8 cellular contexts compared by ENCODE assay signal in genomic region chr12:48853228-48853688, GRCh38. TPM values are rescaled to one million over a fixed set of nuclear protein-coding genes. Genes with fewer than 3 reads are reported as not detected.
DNase-seq lines count a peak whose midpoint lies in the region; ATAC-seq and TF ChIP-seq lines count a peak whose summit lies in the region.

No MANE protein-coding gene starts in this region.

- H3K36me3 ChIP-seq in duodenal mucosa (ENCODE audit: control insufficient read depth in 1 of 2, insufficient read depth in 2 of 2, low read length in 2 of 2) (peaks cover 0 to 8% of the 10 kb centered on the region in 2 donors), lower lobe of right lung (peaks cover 19% of the 10 kb centered on the region)

- peak overlapping the region in 1 of 2 donors; percentile 56 for H3K9ac ChIP-seq in duodenal mucosa (ENCODE audit: low read depth in 1 of 2, low read length in 2 of 2)

- H3K4me3 ChIP-seq in HL-60 (replicated peaks; ENCODE audit: insufficient read depth, low read length): peak overlapping the region; percentile 93; the same call in 1 of the 2 replicates
- peak overlapping the region; percentile 83 to 96 for H3K4me3 ChIP-seq in duodenal mucosa (ENCODE audit: low read depth in 1 of 2, low read length in 2 of 2)
- H3K4me3 ChIP-seq in lower lobe of right lung: peak overlapping the region; percentile 74

- H3K36me3 Mint-ChIP-seq in activated CD4-positive, alpha-beta memory T cell treated with anti-CD3 and anti-CD28 coated beads for 36 hours: peaks cover 12% of the 10 kb centered on the region

- peaks cover 18 to 20% of the 10 kb centered on the region in 2 donors for H3K4me1 ChIP-seq in duodenal mucosa (ENCODE audit: control insufficient read depth in 1 of 2, insufficient read depth in 2 of 2, low read length in 2 of 2)
- peaks cover 28% of the 10 kb centered on the region for H3K4me1 ChIP-seq in lower lobe of right lung

- H3K4me3 Mint-ChIP-seq in activated CD4-positive, alpha-beta memory T cell treated with anti-CD3 and anti-CD28 coated beads for 36 hours: peak overlapping the region; percentile 97

- H3K4me1 Mint-ChIP-seq in activated CD4-positive, alpha-beta memory T cell treated with anti-CD3 and anti-CD28 coated beads for 36 hours (ENCODE audit: low read depth): peaks cover 26% of the 10 kb centered on the region

- CTCF ChIA-PET in activated CD4-positive, alpha-beta memory T cell treated with anti-CD3 and anti-CD28 coated beads for 36 hours (lab: Charles Lee): interaction anchor here (0.5 to 9.0 kb wide), 52 partner anchors 9 to 416 kb away, joined by 3 to 204 read pairs (median 6); partner anchors contain the start of genes ARF3, DDN, FKBP11 and PRKAG1

- POLR2A ChIA-PET in activated CD4-positive, alpha-beta memory T cell treated with anti-CD3 and anti-CD28 coated beads for 36 hours (lab: Charles Lee): interaction anchor here (0.8 to 3.4 kb wide), 6 partner anchors 12 to 278 kb away, joined by 3 to 27 read pairs (median 5); partner anchors contain the start of genes ARF3, RND1, TUBA1B and WNT1

- intact Hi-C loops in activated CD4-positive, alpha-beta memory T cell treated with anti-CD3 and anti-CD28 coated beads for 36 hours (cut with micrococcal nuclease): loop anchor here (1.0 to 5.0 kb wide), 8 partner anchors 37 to 171 kb away; partner anchors contain the start of genes CCNT1 and KANSL2
- intact Hi-C loops in lower lobe of right lung (cut with DNase I): no loop called here

- H3K27me3 ChIP-seq in HL-60 (ENCODE audit: insufficient read depth, poor library complexity, severe bottlenecking) (no peaks in the 10 kb centered on the region), duodenal mucosa (ENCODE audit: control insufficient read depth in 1 of 2, insufficient read depth in 2 of 2, low read length in 2 of 2) (no peaks in the 10 kb centered on the region), lower lobe of right lung (ENCODE audit: low read depth) (no peaks in the 10 kb centered on the region)

- ATAC-seq in lower lobe of right lung (peak; percentile 75 to 84), HG02610 (IDR thresholded peaks at IDR 0.05; ENCODE audit: unreplicated experiment) (no peak)

- DNase-seq in HL-60 (ENCODE audit: low read depth in 1 of 2, low spot score in 1 of 2): peak; percentile 59 to 91
- peak; percentile 88 for DNase-seq in NCI-H774 (lab: John Stamatoyannopoulos, UW)
- peak; percentile 93 for DNase-seq in activated CD4-positive, alpha-beta memory T cell treated with anti-CD3 and anti-CD28 coated beads for 36 hours
- peak; percentile 76 for DNase-seq in lower lobe of right lung
- peak; percentile 78 to 80 for DNase-seq in stimulated activated CD4-positive, alpha-beta T cell treated with anti-CD3 and anti-CD28 coated beads, Interleukin-4, amount 100 ng/mL, for 48 hours (ENCODE audit: low read depth in 2 of 2)

- H3K27ac ChIP-seq in HL-60 (replicated peaks) (peak overlapping the region; percentile 85), duodenal mucosa (ENCODE audit: low read depth, low read length) (no peak overlapping the region), lower lobe of right lung (peak overlapping the region; percentile 87)

- TF ChIP-seq CTCF in GM12873 (IDR thresholded peaks at IDR 0.05; ENCODE audit: insufficient read depth, low read depth, low read length, missing control alignments) (peak; percentile 79), HL-60 (IDR thresholded peaks at IDR 0.05; ENCODE audit: insufficient read depth, low read length) (peak; percentile 73), lower lobe of right lung (IDR thresholded peaks at IDR 0.05) (peak; percentile 91)

- H3K27ac Mint-ChIP-seq in activated CD4-positive, alpha-beta memory T cell treated with anti-CD3 and anti-CD28 coated beads for 36 hours: peak overlapping the region; percentile 97

- H3K9me3 ChIP-seq in duodenal mucosa (ENCODE audit: control insufficient read depth in 1 of 2, low read length in 2 of 2): no peaks in the 10 kb centered on the region
- H3K9me3 ChIP-seq in lower lobe of right lung: no peaks in the 10 kb centered on the region

- no peaks in the 10 kb centered on the region for H3K9me3 Mint-ChIP-seq in activated CD4-positive, alpha-beta memory T cell treated with anti-CD3 and anti-CD28 coated beads for 36 hours

- H3K27me3 Mint-ChIP-seq in activated CD4-positive, alpha-beta memory T cell treated with anti-CD3 and anti-CD28 coated beads for 36 hours: no peaks in the 10 kb centered on the region

RNA-seq across cellular contexts. Expression of gene DDX23, which starts 1.3 kb away (rescaled TPM):
- 100 to 1,000 TPM; 119 to 121 TPM for total RNA-seq in activated CD4-positive, alpha-beta memory T cell treated with anti-CD3 and anti-CD28 coated beads for 36 hours
- 76.8 TPM for total RNA-seq in lower lobe of right lung

RNA-seq across cellular contexts. Expression of gene RND1, which starts 12.4 kb away (rescaled TPM):
- 1 to 10 TPM; 2.4 to 3.5 TPM for total RNA-seq in activated CD4-positive, alpha-beta memory T cell treated with anti-CD3 and anti-CD28 coated beads for 36 hours
- total RNA-seq in lower lobe of right lung: 5.9 TPM

RNA-seq across cellular contexts. Expression of gene CACNB3, which starts 35.0 kb away (rescaled TPM):
- total RNA-seq in activated CD4-positive, alpha-beta memory T cell treated with anti-CD3 and anti-CD28 coated beads for 36 hours: 10 to 100 TPM; 18.3 to 19.0 TPM
- 23.5 TPM for total RNA-seq in lower lobe of right lung
